Comparison of ENCODE assay signal across 8 cellular contexts in the genomic region with DNA sequence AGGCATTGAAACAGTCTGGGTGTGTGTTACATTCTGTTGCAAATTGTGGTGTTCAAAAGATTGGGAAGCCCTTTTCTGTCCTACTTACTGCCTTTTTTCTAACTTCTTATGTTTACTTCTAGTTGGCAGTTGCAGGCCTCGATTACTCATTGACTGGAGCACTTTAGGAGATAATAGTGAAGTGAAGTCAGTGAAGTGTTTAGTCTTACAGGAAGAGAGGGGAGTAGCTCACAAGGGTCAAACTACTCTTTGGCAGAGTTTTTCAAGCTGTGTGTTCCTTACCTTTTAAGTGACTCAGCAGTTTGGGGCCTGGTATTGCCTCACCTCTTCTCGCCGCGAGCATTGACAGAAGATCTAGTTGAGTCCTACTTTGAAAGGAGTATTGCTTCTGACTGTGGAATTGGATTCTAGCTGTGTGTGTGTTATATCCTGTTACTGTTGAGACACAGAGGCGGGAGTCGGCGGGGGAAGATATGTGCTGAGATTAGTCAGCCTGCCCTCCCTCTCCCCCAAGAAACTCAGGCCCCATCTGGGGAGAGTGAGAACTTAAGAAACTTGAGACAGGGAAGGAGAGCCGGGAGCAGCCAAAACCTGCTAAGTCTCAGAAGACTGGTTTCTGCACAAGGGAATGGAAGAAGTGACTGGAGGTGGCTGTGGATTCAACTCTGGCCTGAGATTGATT.
A peak's percentile ranks its signal among the peaks of the same experiment; 100 is the strongest.
DNase-seq lines count a peak whose midpoint lies in the region; ATAC-seq lines count a peak whose summit lies in the region.

No MANE protein-coding gene starts in this region.

- ATAC-seq in HG03025 (IDR thresholded peaks at IDR 0.05; ENCODE audit: low FRiP score, unreplicated experiment) (peak; percentile 43), HG03469 (IDR thresholded peaks at IDR 0.05; ENCODE audit: unreplicated experiment) (no peak)

- peak; percentile 22 to 35 for DNase-seq in activated CD4-positive, alpha-beta T cell treated with anti-CD3 and anti-CD28 coated beads for 24 hours (ENCODE audit: low read depth in 2 of 2)
- DNase-seq in activated CD4-positive, alpha-beta T cell treated with anti-CD3 and anti-CD28 coated beads for 1 hour = no peak
- DNase-seq in OCI-M2 (lab: John Stamatoyannopoulos, UW; ENCODE audit: unreplicated experiment) (peak; percentile 69), astrocyte of the hippocampus (ENCODE audit: low read depth, low spot score) (peak; percentile 93), iris pigment epithelial cell (ENCODE audit: low read depth) (peak; percentile 100)
- DNase-seq in stimulated activated CD4-positive, alpha-beta T cell treated with anti-CD3 and anti-CD28 coated beads, Interleukin-12 subunit alpha, Interleukin-12 subunit beta, amount 100 ng/mL, for 48 hours (ENCODE audit: low read depth in 2 of 3, low spot score in 1 of 3) = peak; percentile 31 to 46 (median 41)
